ENCODE assay signal across 9 cellular contexts in genomic region chr2:1675633-1676032, GRCh38.
DNase-seq lines count a peak whose midpoint lies in the region; ATAC-seq and TF ChIP-seq lines count a peak whose summit lies in the region.
"Had no signal": no experiment of that assay in that cellular context is flagged by ENCODE, and none has a peak within 500 bp of the region (broad histone marks: within the 10 kb centered on the region; RNA-seq: fewer than 3 reads in every experiment).

No MANE protein-coding gene starts in this region.

- intact Hi-C loops in ascending aorta (cut with DNase I): loop anchor here (1.0 to 5.0 kb wide), 4 partner anchors 21 to 142 kb away; partner anchors contain the start of gene PXDN

- H3K27me3 ChIP-seq in ascending aorta: no peaks in the 10 kb centered on the region
- no peaks in the 10 kb centered on the region for H3K27me3 ChIP-seq in right atrium auricular region
- H3K27me3 ChIP-seq in stomach smooth muscle (ENCODE audit: control insufficient read depth in 1 of 2, insufficient read depth in 2 of 2, low read length in 2 of 2): no peaks in the 10 kb centered on the region
- no peaks in the 10 kb centered on the region for H3K27me3 ChIP-seq in Peyer's patch

- H3K4me1 ChIP-seq in ascending aorta (peaks cover 0 to 8% of the 10 kb centered on the region in 2 donors), right atrium auricular region (no peaks in the 10 kb centered on the region), stomach smooth muscle (ENCODE audit: control insufficient read depth, insufficient read depth, low read length) (peaks cover 24% of the 10 kb centered on the region), Peyer's patch (no peaks in the 10 kb centered on the region)

- H3K36me3 ChIP-seq in ascending aorta (peaks cover 76 to 88% of the 10 kb centered on the region in 2 donors), right atrium auricular region (peaks cover 54% of the 10 kb centered on the region), stomach smooth muscle (ENCODE audit: control insufficient read depth in 2 of 2, insufficient read depth in 2 of 2, low read length in 2 of 2) (peaks cover 60 to 69% of the 10 kb centered on the region in 2 donors), Peyer's patch (peaks cover 0 to 14% (median 0%) of the 10 kb centered on the region in 3 donors)

- H3K9ac ChIP-seq in stomach smooth muscle (ENCODE audit: low read length in 2 of 2): peak overlapping the region in 1 of 2 donors; percentile 76

- no peak for ATAC-seq in HG02973 (IDR thresholded peaks at IDR 0.05; ENCODE audit: unreplicated experiment)
- no peak for ATAC-seq in HG02678 (IDR thresholded peaks at IDR 0.05; ENCODE audit: unreplicated experiment)
- ATAC-seq: activated naive CD4-positive, alpha-beta T cell treated with anti-CD3 and anti-CD28 coated beads, Interleukin-2, amount 50 U/mL, for 72 hours had no signal

- H3K4me3 ChIP-seq in ascending aorta: no peak overlapping the region
- no peak overlapping the region for H3K4me3 ChIP-seq in right atrium auricular region
- no peak overlapping the region for H3K4me3 ChIP-seq in stomach smooth muscle (ENCODE audit: low read length in 2 of 2)
- H3K4me3 ChIP-seq in Peyer's patch: no peak overlapping the region

- DNase-seq in HCEC 1CT (peak; percentile 96), ascending aorta (ENCODE audit: low spot score in 2 of 2) (peak; percentile 39 to 86), right atrium auricular region (ENCODE audit: low spot score) (peak; percentile 82), Peyer's patch (no peak), DMS53 treated with DMSO at 0.1 percent for 48 hours (lab: John Stamatoyannopoulos, UW; ENCODE audit: unreplicated experiment) (no peak)

- peak; percentile 19 to 53 (median 35) for TF ChIP-seq CTCF in ascending aorta (IDR thresholded peaks at IDR 0.05)
- peak in 1 of 2 donors; percentile 17 for TF ChIP-seq CTCF in right atrium auricular region (IDR thresholded peaks at IDR 0.05)
- TF ChIP-seq CTCF in Peyer's patch (IDR thresholded peaks at IDR 0.05): no peak

- H3K9me3 ChIP-seq in ascending aorta (no peaks in the 10 kb centered on the region), right atrium auricular region (no peaks in the 10 kb centered on the region), stomach smooth muscle (ENCODE audit: control insufficient read depth in 2 of 2, low read length in 2 of 2) (no peaks in the 10 kb centered on the region), Peyer's patch (no peaks in the 10 kb centered on the region)

- H3K27ac ChIP-seq in ascending aorta: peak overlapping the region; percentile 49 to 76
- H3K27ac ChIP-seq in right atrium auricular region: peak overlapping the region; percentile 35 to 36
- peak overlapping the region; percentile 84 for H3K27ac ChIP-seq in stomach smooth muscle (ENCODE audit: low read length)
- H3K27ac ChIP-seq in Peyer's patch: peak overlapping the region in 2 of 4 donors; percentile 39 to 71

- TF ChIP-seq POLR2A in Peyer's patch (IDR thresholded peaks at IDR 0.05): no peak

Comparison
In these comparisons a context has a peak if more than half of its experiments do, and no peak if none do; other contexts are left out.
1. DNase-seq: peak in HCEC 1CT (single experiment), ascending aorta (2 of 2) and right atrium auricular region (single experiment); none in Peyer's patch (0 of 3) and DMS53 treated with DMSO at 0.1 percent for 48 hours (single experiment).
2. CTCF ChIP-seq: peak in ascending aorta (3 of 3); none in Peyer's patch (0 of 6).